Comparison of ENCODE assay signal across 8 cellular contexts in genomic region chr10:43574906-43575305, GRCh38. TPM values are rescaled to one million over a fixed set of nuclear protein-coding genes. Genes with fewer than 3 reads are reported as not detected.
A peak's percentile ranks its signal among the peaks of the same experiment; 100 is the strongest.
DNase-seq lines count a peak whose midpoint lies in the region; ATAC-seq and TF ChIP-seq lines count a peak whose summit lies in the region.

No MANE protein-coding gene starts in this region.

- no peak for TF ChIP-seq CTCF in lower leg skin (IDR thresholded peaks at IDR 0.05)
- TF ChIP-seq CTCF in thoracic aorta (IDR thresholded peaks at IDR 0.05), result no peak

- peaks cover 4% of the 10 kb centered on the region for H3K27me3 Mint-ChIP-seq in activated CD4-positive, alpha-beta T cell treated with anti-CD3 and anti-CD28 coated beads, Interleukin-2, amount 10 ng/mL, durations not matched to agents 7 days and 5 days
- H3K27me3 Mint-ChIP-seq in activated naive CD8-positive, alpha-beta T cell treated with anti-CD3 and anti-CD28 coated beads, Interleukin-2, amount 50 U/mL, for 24 hours, result no peaks in the 10 kb centered on the region

- CTCF ChIA-PET in activated CD4-positive, alpha-beta T cell treated with anti-CD3 and anti-CD28 coated beads, Interleukin-2, amount 10 ng/mL, durations not matched to agents 7 days and 5 days (lab: Charles Lee), result no interaction called here

- peaks cover 44% of the 10 kb centered on the region for H3K9me3 Mint-ChIP-seq in activated CD4-positive, alpha-beta T cell treated with anti-CD3 and anti-CD28 coated beads, Interleukin-2, amount 10 ng/mL, durations not matched to agents 7 days and 5 days
- peaks cover 50% of the 10 kb centered on the region for H3K9me3 Mint-ChIP-seq in activated naive CD8-positive, alpha-beta T cell treated with anti-CD3 and anti-CD28 coated beads, Interleukin-2, amount 50 U/mL, for 24 hours

- TF ChIP-seq POLR2A in lower leg skin (IDR thresholded peaks at IDR 0.05), result no peak

- no peaks in the 10 kb centered on the region for H3K36me3 ChIP-seq in thoracic aorta

- H3K27ac ChIP-seq in thoracic aorta, result peak overlapping the region in 1 of 2 donors; percentile 61

- no peaks in the 10 kb centered on the region for H3K27me3 ChIP-seq in thoracic aorta (replicated peaks; ENCODE audit: insufficient read depth)

- no peak for DNase-seq in activated CD4-positive, alpha-beta T cell treated with anti-CD3 and anti-CD28 coated beads, Interleukin-2, amount 10 ng/mL, durations not matched to agents 7 days and 5 days
- no peak for DNase-seq in activated CD4-positive, alpha-beta T cell treated with anti-CD3 and anti-CD28 coated beads, Interleukin-2, amount 50 U/mL, for 48 hours
- DNase-seq in activated naive CD8-positive, alpha-beta T cell treated with anti-CD3 and anti-CD28 coated beads, Interleukin-2, amount 50 U/mL, for 24 hours, result no peak
- no peak for DNase-seq in lower leg skin (ENCODE audit: low spot score in 2 of 2)
- DNase-seq in thoracic aorta (ENCODE audit: low spot score), result no peak
- DNase-seq in NCI-H82 (lab: John Stamatoyannopoulos, UW), result no peak
- no peak for DNase-seq in Ammon's horn (ENCODE audit: low spot score)
- no peak for DNase-seq in OCI-M2 (lab: John Stamatoyannopoulos, UW; ENCODE audit: unreplicated experiment)

- H3K4me1 Mint-ChIP-seq in activated CD4-positive, alpha-beta T cell treated with anti-CD3 and anti-CD28 coated beads, Interleukin-2, amount 10 ng/mL, durations not matched to agents 7 days and 5 days, result peaks cover 48% of the 10 kb centered on the region
- H3K4me1 Mint-ChIP-seq in activated naive CD8-positive, alpha-beta T cell treated with anti-CD3 and anti-CD28 coated beads, Interleukin-2, amount 50 U/mL, for 24 hours, result peaks cover 51% of the 10 kb centered on the region

- H3K4me3 Mint-ChIP-seq in activated CD4-positive, alpha-beta T cell treated with anti-CD3 and anti-CD28 coated beads, Interleukin-2, amount 10 ng/mL, durations not matched to agents 7 days and 5 days, result peak overlapping the region; percentile 69
- H3K4me3 Mint-ChIP-seq in activated naive CD8-positive, alpha-beta T cell treated with anti-CD3 and anti-CD28 coated beads, Interleukin-2, amount 50 U/mL, for 24 hours, result peak overlapping the region; percentile 73

- ATAC-seq in activated naive CD8-positive, alpha-beta T cell treated with anti-CD3 and anti-CD28 coated beads, Interleukin-2, amount 50 U/mL, for 24 hours, result no peak
- no peak for ATAC-seq in thoracic aorta (ENCODE audit: insufficient number of reproducible peaks, low FRiP score, low read depth)

- no peaks in the 10 kb centered on the region for H3K9me3 ChIP-seq in thoracic aorta

- WGBS in lower leg skin, 2 donors, result 86 to 87% methylated on average over 8 of the region's 8 CpGs

- H3K27ac Mint-ChIP-seq in activated CD4-positive, alpha-beta T cell treated with anti-CD3 and anti-CD28 coated beads, Interleukin-2, amount 10 ng/mL, durations not matched to agents 7 days and 5 days, result peak overlapping the region; percentile 75
- H3K27ac Mint-ChIP-seq in activated naive CD8-positive, alpha-beta T cell treated with anti-CD3 and anti-CD28 coated beads, Interleukin-2, amount 50 U/mL, for 24 hours, result peak overlapping the region; percentile 71

- POLR2A ChIA-PET in activated CD4-positive, alpha-beta T cell treated with anti-CD3 and anti-CD28 coated beads, Interleukin-2, amount 10 ng/mL, durations not matched to agents 7 days and 5 days (lab: Charles Lee), result no interaction called here

- intact Hi-C loops in lower leg skin (cut with DNase I; ENCODE audit: low total_unique reads), result no loop called here

- peaks cover 26% of the 10 kb centered on the region for H3K36me3 Mint-ChIP-seq in activated CD4-positive, alpha-beta T cell treated with anti-CD3 and anti-CD28 coated beads, Interleukin-2, amount 10 ng/mL, durations not matched to agents 7 days and 5 days (ENCODE audit: low read depth)
- peaks cover 49% of the 10 kb centered on the region for H3K36me3 Mint-ChIP-seq in activated naive CD8-positive, alpha-beta T cell treated with anti-CD3 and anti-CD28 coated beads, Interleukin-2, amount 50 U/mL, for 24 hours (ENCODE audit: low read depth)

- H3K4me3 ChIP-seq in lower leg skin (ENCODE audit: low read depth, poor library complexity, severe bottlenecking) (peak overlapping the region; percentile 46), thoracic aorta (peak overlapping the region; percentile 76)

- H3K4me1 ChIP-seq in thoracic aorta (ENCODE audit: control insufficient read depth in 1 of 2, low read depth in 2 of 2), result peaks cover 3 to 16% of the 10 kb centered on the region in 2 donors

RNA-seq across cellular contexts. Expression of gene ZNF239, which starts 0.5 kb away (rescaled TPM):
- under 1 TPM; 0.45 to 0.73 TPM for total RNA-seq in activated CD4-positive, alpha-beta T cell treated with anti-CD3 and anti-CD28 coated beads, Interleukin-2, amount 10 ng/mL, durations not matched to agents 7 days and 5 days
- total RNA-seq in lower leg skin, result 1 to 10 TPM in 1 of 4 donors, under 1 TPM in 3; 0.23 to 1.1 (median 0.72) TPM
- 1 to 10 TPM; 2.8 to 6.5 TPM for total RNA-seq in thoracic aorta

RNA-seq across cellular contexts. Expression of gene ZNF485, which starts 31.3 kb away (rescaled TPM):
- total RNA-seq in activated CD4-positive, alpha-beta T cell treated with anti-CD3 and anti-CD28 coated beads, Interleukin-2, amount 10 ng/mL, durations not matched to agents 7 days and 5 days, result 1 to 10 TPM; 3.4 to 4.2 TPM
- total RNA-seq in lower leg skin (1 to 10 TPM; 2.4 to 7.9 (median 4.7) TPM), thoracic aorta (1 to 10 TPM in 1 of 2 donors, not detected in 1; 3.5 TPM)
